Comparison of ENCODE assay signal across 11 cellular contexts in genomic region chr18:13382683-13382989, GRCh38.
DNase-seq lines count a peak whose midpoint lies in the region; ATAC-seq and TF ChIP-seq lines count a peak whose summit lies in the region.
"Had no signal": no experiment of that assay in that cellular context is flagged by ENCODE, and none has a peak within 500 bp of the region (broad histone marks: within the 10 kb centered on the region; RNA-seq: fewer than 3 reads in every experiment).

No MANE protein-coding gene starts in this region.

- intact Hi-C loops in transverse colon (cut with DNase I; ENCODE audit: low total_unique reads) = loop anchor here (5.0 to 10.0 kb wide), 2 partner anchors 142 to 245 kb away; no protein-coding TSS in a partner anchor

- WGBS in transverse colon (ENCODE audit: low coverage in 1 of 2), 2 donors = 33 to 81% methylated on average over 1 to 4 of the region's 4 CpGs

- peaks cover 21% of the 10 kb centered on the region for H3K4me1 ChIP-seq in mucosa of stomach (ENCODE audit: control insufficient read depth, insufficient read depth, low read length)
- H3K4me1 ChIP-seq in transverse colon = peaks cover 12 to 36% (median 30%) of the 10 kb centered on the region in 4 donors

- H3K4me1 Mint-ChIP-seq in activated T-cell treated with anti-CD3 and anti-CD28 coated beads, Interleukin-2, amount 50 U/mL, for 4 hours (ENCODE audit: low read depth) = peaks cover 67% of the 10 kb centered on the region
- H3K4me1 Mint-ChIP-seq in chondrocyte (ENCODE audit: low read depth) = peaks cover 75% of the 10 kb centered on the region

- H3K4me3 Mint-ChIP-seq in activated T-cell treated with anti-CD3 and anti-CD28 coated beads, Interleukin-2, amount 50 U/mL, for 4 hours = peak overlapping the region; percentile 86
- peak overlapping the region; percentile 25 for H3K4me3 Mint-ChIP-seq in chondrocyte (ENCODE audit: unreplicated experiment)

- peak overlapping the region; percentile 93 for H3K27ac Mint-ChIP-seq in chondrocyte (ENCODE audit: unreplicated experiment)

- in situ Hi-C loops in transverse colon (cut with MboI; ENCODE audit: low pct_ligation_motif_present in 1 of 4, low pct_unique_long_range_greater_than_20kb in 1 of 4, low sequenced_read_pairs in 3 of 4) = loop anchor here in 1 of 4 donors (25.0 kb wide), 1 partner anchor 145 kb away; no protein-coding TSS in a partner anchor

- H3K4me3 ChIP-seq in mucosa of stomach (ENCODE audit: low read length) (peak overlapping the region; percentile 39), transverse colon (peak overlapping the region in 1 of 4 donors; percentile 3)

- DNase-seq in activated T-cell treated with anti-CD3 and anti-CD28 coated beads, Interleukin-2, amount 50 U/mL, for 4 hours = no peak
- DNase-seq in activated T-cell treated with anti-CD3 and anti-CD28 coated beads for 4 hours (no peak), chondrocyte (ENCODE audit: low spot score) (no peak), transverse colon (no peak), Kasumi-1 (lab: John Stamatoyannopoulos, UW) (no peak), SHP77 treated with DMSO at 0.1 percent for 48 hours (lab: John Stamatoyannopoulos, UW) (no peak), retina (no peak)
- DNase-seq: activated CD4-positive, alpha-beta T cell treated with anti-CD3 and anti-CD28 coated beads, Interleukin-2, amount 50 U/mL, for 4 hours; stimulated activated CD8-positive, alpha-beta memory T cell treated with anti-CD3 and anti-CD28 coated beads, Interleukin-4, amount 100 ng/mL, for 48 hours had no signal

- peak overlapping the region; percentile 74 to 89 (median 84) for H3K27ac ChIP-seq in transverse colon
- H3K27ac ChIP-seq: neutrophil had no signal

- no peaks in the 10 kb centered on the region for H3K27me3 ChIP-seq in mucosa of stomach (ENCODE audit: control insufficient read depth, insufficient read depth, low read length)
- no peaks in the 10 kb centered on the region for H3K27me3 ChIP-seq in transverse colon
- H3K27me3 ChIP-seq: neutrophil had no signal

- H3K9me3 Mint-ChIP-seq in activated T-cell treated with anti-CD3 and anti-CD28 coated beads, Interleukin-2, amount 50 U/mL, for 4 hours = no peaks in the 10 kb centered on the region
- H3K9me3 Mint-ChIP-seq in chondrocyte (ENCODE audit: low read depth) = no peaks in the 10 kb centered on the region

- no peaks in the 10 kb centered on the region for H3K9me3 ChIP-seq in mucosa of stomach (ENCODE audit: control insufficient read depth, low read length)
- no peaks in the 10 kb centered on the region for H3K9me3 ChIP-seq in transverse colon
- H3K9me3 ChIP-seq: neutrophil had no signal

- TF ChIP-seq CTCF in chondrocyte (IDR thresholded peaks at IDR 0.05) = no peak
- no peak for TF ChIP-seq CTCF in transverse colon (IDR thresholded peaks at IDR 0.05)

- peak; percentile 21 to 27 for ATAC-seq in activated T-cell treated with anti-CD3 and anti-CD28 coated beads, Interleukin-2, amount 50 U/mL, for 4 hours

- no peaks in the 10 kb centered on the region for H3K27me3 Mint-ChIP-seq in activated T-cell treated with anti-CD3 and anti-CD28 coated beads, Interleukin-2, amount 50 U/mL, for 4 hours (ENCODE audit: low read depth)
- H3K27me3 Mint-ChIP-seq in chondrocyte (ENCODE audit: low read depth) = no peaks in the 10 kb centered on the region

- H3K9ac ChIP-seq in mucosa of stomach (ENCODE audit: low read length) = peak overlapping the region; percentile 79

- no peak for TF ChIP-seq EP300 in transverse colon (IDR thresholded peaks at IDR 0.05; ENCODE audit: low read depth)

- H3K36me3 ChIP-seq in mucosa of stomach (ENCODE audit: control insufficient read depth, insufficient read depth, low read length) (no peaks in the 10 kb centered on the region), transverse colon (no peaks in the 10 kb centered on the region)
- H3K36me3 ChIP-seq: neutrophil had no signal

- no peak for TF ChIP-seq POLR2A in transverse colon (IDR thresholded peaks at IDR 0.05)

- no peaks in the 10 kb centered on the region for H3K36me3 Mint-ChIP-seq in activated T-cell treated with anti-CD3 and anti-CD28 coated beads, Interleukin-2, amount 50 U/mL, for 4 hours (ENCODE audit: insufficient read depth)
- no peaks in the 10 kb centered on the region for H3K36me3 Mint-ChIP-seq in chondrocyte (ENCODE audit: low read depth)
